In genomic region chr14:74296037-74296467, GRCh38 we compare ENCODE assay signal across 1 cellular context.
TF ChIP-seq lines count a peak whose summit lies in the region.

No MANE protein-coding gene starts in this region.

TF ChIP-seq in HepG2, 621 proteins besides CTCF, POLR2A, EP300 and RAD21 (continued from another document and continues in another):
- TF ChIP-seq ZBTB40 (IDR thresholded peaks at IDR 0.05) (no peak), ZBTB40 (CRISPR knock-in tag; IDR thresholded peaks at IDR 0.05) (peak; percentile 35; the same call in 1 of the 2 replicates), FUBP1 (CRISPR knock-in tag; IDR thresholded peaks at IDR 0.05; ENCODE audit: borderline replicate concordance) (no peak), ARHGAP35 (CRISPR knock-in tag; IDR thresholded peaks at IDR 0.05; ENCODE audit: borderline replicate concordance) (no peak), ZSCAN12 (CRISPR knock-in tag; IDR thresholded peaks at IDR 0.05) (no peak), SIN3A (IDR thresholded peaks at IDR 0.05; ENCODE audit: borderline replicate concordance, low read depth, low read length) (peak; percentile 74; the same call in 1 of the 2 replicates), HNF4G (IDR thresholded peaks at IDR 0.05; ENCODE audit: borderline replicate concordance, low read depth, low read length) (peak; percentile 64; the same call in 1 of the 2 replicates), HNF4G (CRISPR knock-in tag; IDR thresholded peaks at IDR 0.05; ENCODE audit: borderline replicate concordance, low read depth) (peak; percentile 77; the same call in 1 of the 2 replicates), ZMAT3 (CRISPR knock-in tag; conservative IDR thresholded peaks at IDR 0.05) (no peak), HNRNPL (IDR thresholded peaks at IDR 0.05; ENCODE audit: low read depth, low read length) (no peak), ZNF747 (CRISPR knock-in tag; IDR thresholded peaks at IDR 0.05; ENCODE audit: borderline replicate concordance) (no peak), FOXA1 (IDR thresholded peaks at IDR 0.05) (no peak), FOXA1 (CRISPR knock-in tag; IDR thresholded peaks at IDR 0.05) (no peak), NFKBIZ (CRISPR knock-in tag; IDR thresholded peaks at IDR 0.05) (no peak), ZNF367 (CRISPR knock-in tag; IDR thresholded peaks at IDR 0.05; ENCODE audit: borderline replicate concordance) (no peak), ZNF580 (CRISPR knock-in tag; IDR thresholded peaks at IDR 0.05; ENCODE audit: borderline replicate concordance, low read depth) (0 out of 2 replicates have a peak, but pooled peaks have one; percentile 60), YEATS4 (CRISPR knock-in tag; IDR thresholded peaks at IDR 0.05; ENCODE audit: borderline replicate concordance) (peak; percentile 81), ZNF839 (CRISPR knock-in tag; IDR thresholded peaks at IDR 0.05; ENCODE audit: borderline replicate concordance) (no peak), ZFP82 (CRISPR knock-in tag; IDR thresholded peaks at IDR 0.05; ENCODE audit: borderline replicate concordance) (no peak), KAT2B (IDR thresholded peaks at IDR 0.05; ENCODE audit: borderline replicate concordance, low read depth, low read length) (no peak), ZUFSP (CRISPR knock-in tag; IDR thresholded peaks at IDR 0.05; ENCODE audit: borderline replicate concordance) (no peak), CAMTA2 (CRISPR knock-in tag; IDR thresholded peaks at IDR 0.05; ENCODE audit: borderline replicate concordance) (peak; percentile 86; the same call in 1 of the 2 replicates), MTA3 (CRISPR knock-in tag; IDR thresholded peaks at IDR 0.05) (no peak), ZZZ3 (CRISPR knock-in tag; IDR thresholded peaks at IDR 0.05; ENCODE audit: borderline replicate concordance) (no peak), ATF7 (IDR thresholded peaks at IDR 0.05) (no peak), ATF7 (CRISPR knock-in tag; IDR thresholded peaks at IDR 0.05) (no peak), CBFB (CRISPR knock-in tag; IDR thresholded peaks at IDR 0.05) (no peak), SPEN (CRISPR knock-in tag; IDR thresholded peaks at IDR 0.05; ENCODE audit: low read depth) (peak; percentile 77), MAF1 (CRISPR knock-in tag; IDR thresholded peaks at IDR 0.05; ENCODE audit: borderline replicate concordance) (no peak), RELA (CRISPR knock-in tag; IDR thresholded peaks at IDR 0.05) (no peak), ZNF891 (CRISPR knock-in tag; IDR thresholded peaks at IDR 0.05) (peak; percentile 63; the same call in 1 of the 2 replicates), FOXO1 (CRISPR knock-in tag; IDR thresholded peaks at IDR 0.05) (peak; percentile 23; the same call in 1 of the 2 replicates), ZSCAN20 (CRISPR knock-in tag; IDR thresholded peaks at IDR 0.05; ENCODE audit: borderline replicate concordance) (no peak), ZNF83 (CRISPR knock-in tag; IDR thresholded peaks at IDR 0.05; ENCODE audit: borderline replicate concordance) (no peak), GTF3A (CRISPR knock-in tag; conservative IDR thresholded peaks at IDR 0.05) (no peak), HDAC6 (IDR thresholded peaks at IDR 0.05; ENCODE audit: low read depth, low read length) (no peak), ZNF788 (CRISPR knock-in tag; IDR thresholded peaks at IDR 0.05; ENCODE audit: borderline replicate concordance) (peak; percentile 81; the same call in 1 of the 2 replicates), PLSCR1 (CRISPR knock-in tag; IDR thresholded peaks at IDR 0.05; ENCODE audit: borderline replicate concordance) (no peak), AFF4 (CRISPR knock-in tag; IDR thresholded peaks at IDR 0.05) (no peak), ATF1 (CRISPR knock-in tag; IDR thresholded peaks at IDR 0.05) (no peak), ZNF691 (CRISPR knock-in tag; IDR thresholded peaks at IDR 0.05; ENCODE audit: borderline replicate concordance, low read depth) (no peak), ZNF160 (CRISPR knock-in tag; IDR thresholded peaks at IDR 0.05) (peak; percentile 78; the same call in 1 of the 2 replicates), NRL (CRISPR knock-in tag; IDR thresholded peaks at IDR 0.05; ENCODE audit: borderline replicate concordance) (0 out of 2 replicates have a peak, but pooled peaks have one; percentile 39), ZNF335 (CRISPR knock-in tag; IDR thresholded peaks at IDR 0.05) (peak; percentile 81; the same call in 1 of the 2 replicates), LBX2 (CRISPR knock-in tag; IDR thresholded peaks at IDR 0.05; ENCODE audit: borderline replicate concordance) (peak; percentile 86; the same call in 1 of the 2 replicates), ARNTL (CRISPR knock-in tag; IDR thresholded peaks at IDR 0.05) (peak; percentile 93), ZNF615 (CRISPR knock-in tag; IDR thresholded peaks at IDR 0.05; ENCODE audit: borderline replicate concordance) (no peak), ARID2 (CRISPR knock-in tag; IDR thresholded peaks at IDR 0.05; ENCODE audit: borderline replicate concordance) (no peak), AGO1 (IDR thresholded peaks at IDR 0.05; ENCODE audit: low read depth, low read length, poor library complexity, severe bottlenecking) (no peak), ZNF17 (CRISPR knock-in tag; IDR thresholded peaks at IDR 0.05) (no peak)
